Comparison of ENCODE assay signal across 8 cellular contexts in genomic region chr3:50355829-50356552, GRCh38. TPM values are rescaled to one million over a fixed set of nuclear protein-coding genes. Genes with fewer than 3 reads are reported as not detected.
DNase-seq lines count a peak whose midpoint lies in the region; ATAC-seq lines count a peak whose summit lies in the region.
"Had no signal": no experiment of that assay in that cellular context is flagged by ENCODE, and none has a peak within 500 bp of the region (broad histone marks: within the 10 kb centered on the region; RNA-seq: fewer than 3 reads in every experiment).

No MANE protein-coding gene starts in this region.

- POLR2A ChIA-PET in CD8-positive, alpha-beta memory T cell (lab: Charles Lee), result interaction anchor here (1.2 kb wide), 1 partner anchor 19 kb away, joined by 4 read pairs; no protein-coding TSS in a partner anchor
- POLR2A ChIA-PET in activated CD8-positive, alpha-beta T cell treated with anti-CD3 and anti-CD28 coated beads, Interleukin-2, amount 10 ng/mL, durations not matched to agents 7 days and 5 days (lab: Charles Lee), result interaction anchor here (0.8 to 3.5 kb wide), 3 partner anchors 10 to 18 kb away, joined by 3 to 21 read pairs (median 11); partner anchors contain the start of genes RASSF1 and ZMYND10

- DNase-seq in CD8-positive, alpha-beta memory T cell, result no peak
- no peak for DNase-seq in activated CD8-positive, alpha-beta T cell treated with anti-CD3 and anti-CD28 coated beads, Interleukin-2, amount 10 ng/mL, durations not matched to agents 7 days and 5 days
- DNase-seq in NCI-H1436 treated with DMSO at 0.1 percent for 48 hours (lab: John Stamatoyannopoulos, UW) (no peak), kidney glomerular epithelial cell (lab: John Stamatoyannopoulos, UW) (no peak), middle frontal gyrus (ENCODE audit: extremely low spot score, low spot score) (no peak)
- DNase-seq: amygdala; NK-92 treated with Interleukin-12 subunit alpha and Interleukin-12 subunit beta, amount 100 ng/mL, for 24 hours had no signal

- H3K36me3 ChIP-seq in CD8-positive, alpha-beta memory T cell (ENCODE audit: insufficient read depth, low read length), result no peaks in the 10 kb centered on the region
- peaks cover 33 to 35% of the 10 kb centered on the region in 2 donors for H3K36me3 ChIP-seq in muscle layer of duodenum (ENCODE audit: control insufficient read depth in 1 of 2, insufficient read depth in 2 of 2, low read length in 2 of 2)

- no peak overlapping the region for H3K4me3 ChIP-seq in CD8-positive, alpha-beta memory T cell (ENCODE audit: low read length)
- H3K4me3 ChIP-seq in muscle layer of duodenum (ENCODE audit: low read depth in 1 of 2, low read length in 2 of 2), result peak overlapping the region; percentile 83 to 99

- CTCF ChIA-PET in CD8-positive, alpha-beta memory T cell (lab: Charles Lee), result interaction anchor here (1.4 to 1.9 kb wide), 3 partner anchors 8 to 14 kb away, joined by 3 to 9 read pairs (median 5); no protein-coding TSS in a partner anchor
- CTCF ChIA-PET in activated CD8-positive, alpha-beta T cell treated with anti-CD3 and anti-CD28 coated beads, Interleukin-2, amount 10 ng/mL, durations not matched to agents 7 days and 5 days (lab: Charles Lee), result interaction anchor here (1.0 to 2.0 kb wide), 6 partner anchors 9 to 186 kb away, joined by 3 to 11 read pairs (median 4); partner anchors contain the start of genes RASSF1 and ZMYND10

- no peaks in the 10 kb centered on the region for H3K27me3 ChIP-seq in CD8-positive, alpha-beta memory T cell (ENCODE audit: insufficient read depth, low read length, poor library complexity, severe bottlenecking)
- no peaks in the 10 kb centered on the region for H3K27me3 ChIP-seq in muscle layer of duodenum (ENCODE audit: low read depth, low read length)

- no peaks in the 10 kb centered on the region for H3K9me3 Mint-ChIP-seq in CD8-positive, alpha-beta memory T cell
- no peaks in the 10 kb centered on the region for H3K9me3 Mint-ChIP-seq in activated CD8-positive, alpha-beta T cell treated with anti-CD3 and anti-CD28 coated beads, Interleukin-2, amount 10 ng/mL, durations not matched to agents 7 days and 5 days (ENCODE audit: insufficient read depth)

- H3K27ac Mint-ChIP-seq in CD8-positive, alpha-beta memory T cell, result peak overlapping the region in 6 of 8 donors; percentile 32 to 85 (median 64)
- H3K27ac Mint-ChIP-seq in activated CD8-positive, alpha-beta T cell treated with anti-CD3 and anti-CD28 coated beads, Interleukin-2, amount 10 ng/mL, durations not matched to agents 7 days and 5 days, result no peak overlapping the region

- H3K9me3 ChIP-seq in CD8-positive, alpha-beta memory T cell (ENCODE audit: low read length), result no peaks in the 10 kb centered on the region
- H3K9me3 ChIP-seq in muscle layer of duodenum (ENCODE audit: control insufficient read depth in 1 of 2, low read length in 2 of 2), result no peaks in the 10 kb centered on the region

- H3K36me3 Mint-ChIP-seq in CD8-positive, alpha-beta memory T cell, result peaks cover 0 to 58% (median 0%) of the 10 kb centered on the region in 3 donors
- peaks cover 39% of the 10 kb centered on the region for H3K36me3 Mint-ChIP-seq in activated CD8-positive, alpha-beta T cell treated with anti-CD3 and anti-CD28 coated beads, Interleukin-2, amount 10 ng/mL, durations not matched to agents 7 days and 5 days (ENCODE audit: low read depth)

- no peak overlapping the region for H3K27ac ChIP-seq in CD8-positive, alpha-beta memory T cell (ENCODE audit: low read depth, low read length)
- H3K27ac ChIP-seq in muscle layer of duodenum (ENCODE audit: low read length), result peak overlapping the region; percentile 82

- H3K4me3 Mint-ChIP-seq in CD8-positive, alpha-beta memory T cell, result peak overlapping the region in 6 of 7 donors; percentile 78 to 98 (median 90)
- H3K4me3 Mint-ChIP-seq in activated CD8-positive, alpha-beta T cell treated with anti-CD3 and anti-CD28 coated beads, Interleukin-2, amount 10 ng/mL, durations not matched to agents 7 days and 5 days, result peak overlapping the region; percentile 96

- peaks cover 46 to 71% (median 48%) of the 10 kb centered on the region in 3 donors for H3K4me1 Mint-ChIP-seq in CD8-positive, alpha-beta memory T cell
- H3K4me1 Mint-ChIP-seq in activated CD8-positive, alpha-beta T cell treated with anti-CD3 and anti-CD28 coated beads, Interleukin-2, amount 10 ng/mL, durations not matched to agents 7 days and 5 days (ENCODE audit: low read depth), result peaks cover 61% of the 10 kb centered on the region

- peaks cover 47% of the 10 kb centered on the region for H3K4me1 ChIP-seq in CD8-positive, alpha-beta memory T cell (ENCODE audit: insufficient read depth, low read length)
- H3K4me1 ChIP-seq in muscle layer of duodenum (ENCODE audit: control insufficient read depth in 1 of 2, insufficient read depth in 2 of 2, low read length in 2 of 2), result peaks cover 38 to 47% of the 10 kb centered on the region in 2 donors

- peaks cover 0 to 2% of the 10 kb centered on the region in 2 donors for H3K27me3 Mint-ChIP-seq in CD8-positive, alpha-beta memory T cell
- no peaks in the 10 kb centered on the region for H3K27me3 Mint-ChIP-seq in activated CD8-positive, alpha-beta T cell treated with anti-CD3 and anti-CD28 coated beads, Interleukin-2, amount 10 ng/mL, durations not matched to agents 7 days and 5 days (ENCODE audit: low read depth)

- no peak for ATAC-seq in activated CD8-positive, alpha-beta T cell treated with anti-CD3 and anti-CD28 coated beads, Interleukin-2, amount 10 ng/mL, durations not matched to agents 7 days and 5 days

RNA-seq across cellular contexts. Expression of gene TMEM115, which starts 3.3 kb away (rescaled TPM):
- 10 to 100 TPM; 30.5 to 33.2 TPM for total RNA-seq in CD8-positive, alpha-beta memory T cell
- 47.2 TPM for polyA plus RNA-seq in CD8-positive, alpha-beta memory T cell
- 10 to 100 TPM; 18.0 to 18.9 TPM for total RNA-seq in activated CD8-positive, alpha-beta T cell treated with anti-CD3 and anti-CD28 coated beads, Interleukin-2, amount 10 ng/mL, durations not matched to agents 7 days and 5 days

RNA-seq across cellular contexts. Expression of gene CYB561D2, which starts 5.3 kb away (rescaled TPM):
- total RNA-seq in CD8-positive, alpha-beta memory T cell, result 10 to 100 TPM; 32.4 to 37.7 TPM
- 78.2 TPM for polyA plus RNA-seq in CD8-positive, alpha-beta memory T cell
- total RNA-seq in activated CD8-positive, alpha-beta T cell treated with anti-CD3 and anti-CD28 coated beads, Interleukin-2, amount 10 ng/mL, durations not matched to agents 7 days and 5 days, result 10 to 100 TPM; 42.5 to 43.6 TPM

RNA-seq across cellular contexts. Expression of gene NPRL2, which starts 5.4 kb away (rescaled TPM):
- 10 to 100 TPM; 44.6 to 48.0 TPM for total RNA-seq in CD8-positive, alpha-beta memory T cell
- 59.5 TPM for polyA plus RNA-seq in CD8-positive, alpha-beta memory T cell
- total RNA-seq in activated CD8-positive, alpha-beta T cell treated with anti-CD3 and anti-CD28 coated beads, Interleukin-2, amount 10 ng/mL, durations not matched to agents 7 days and 5 days, result 10 to 100 TPM; 59.8 to 60.3 TPM

RNA-seq across cellular contexts. Expression of gene ZMYND10, which starts 10.5 kb away (rescaled TPM):
- total RNA-seq in CD8-positive, alpha-beta memory T cell, result 1 to 10 TPM in 1 of 2 experiments, under 1 TPM in 1; 0.97 to 1.3 TPM
- 1.1 TPM for polyA plus RNA-seq in CD8-positive, alpha-beta memory T cell
- total RNA-seq in activated CD8-positive, alpha-beta T cell treated with anti-CD3 and anti-CD28 coated beads, Interleukin-2, amount 10 ng/mL, durations not matched to agents 7 days and 5 days, result 1 to 10 TPM; 5.0 to 5.1 TPM

RNA-seq across cellular contexts. Expression of gene RASSF1, which starts 15.4 kb away (rescaled TPM):
- total RNA-seq in CD8-positive, alpha-beta memory T cell, result 10 to 100 TPM; 70.8 to 71.9 TPM
- 152 TPM for polyA plus RNA-seq in CD8-positive, alpha-beta memory T cell
- 100 to 1,000 TPM; 172 to 174 TPM for total RNA-seq in activated CD8-positive, alpha-beta T cell treated with anti-CD3 and anti-CD28 coated beads, Interleukin-2, amount 10 ng/mL, durations not matched to agents 7 days and 5 days
